In genomic region chr7:64541438-64542359, GRCh38 we compare ENCODE assay signal across 9 cellular contexts. TPM values are rescaled to one million over a fixed set of nuclear protein-coding genes. Genes with fewer than 3 reads are reported as not detected.
A peak's percentile ranks its signal among the peaks of the same experiment; 100 is the strongest.
DNase-seq lines count a peak whose midpoint lies in the region; ATAC-seq, FAIRE-seq and TF ChIP-seq lines count a peak whose summit lies in the region.
"Had no signal": no experiment of that assay in that cellular context is flagged by ENCODE, and none has a peak within 500 bp of the region (broad histone marks: within the 10 kb centered on the region; RNA-seq: fewer than 3 reads in every experiment).

No MANE protein-coding gene starts in this region.

- TF ChIP-seq POLR2A in NB4 (IDR thresholded peaks at IDR 0.05; ENCODE audit: extremely low read depth, insufficient read length) (no peak), lower leg skin (IDR thresholded peaks at IDR 0.05) (no peak)

- H3K27me3 Mint-ChIP-seq in mesothelial cell of epicardium (ENCODE audit: low read depth): no peaks in the 10 kb centered on the region

- H3K27ac Mint-ChIP-seq in mesothelial cell of epicardium: peak overlapping the region; percentile 73

- intact Hi-C loops in lower leg skin (cut with DNase I; ENCODE audit: low total_unique reads): no loop called here

- DNase-seq in COLO829 (ENCODE audit: low spot score) (peak; percentile 5), NB4 (ENCODE audit: low read depth) (peak; percentile 90), bronchial epithelial cell (ENCODE audit: low read depth) (peak; percentile 20), mesothelial cell of epicardium (ENCODE audit: low spot score in 2 of 2, unreplicated experiment in 2 of 2) (no peak), lower leg skin (ENCODE audit: low spot score in 2 of 2) (no peak), DMS 273 (lab: John Stamatoyannopoulos, UW; ENCODE audit: unreplicated experiment) (no peak)
- no peak for DNase-seq in effector memory CD4-positive, alpha-beta T cell
- DNase-seq: mucosa of descending colon had no signal

- H3K36me3 Mint-ChIP-seq in mesothelial cell of epicardium: peaks cover 29% of the 10 kb centered on the region

- H3K4me3 ChIP-seq in NB4 (ENCODE audit: low read depth, low read length) (no peak overlapping the region), bronchial epithelial cell (ENCODE audit: low read depth, low read length) (no peak overlapping the region), lower leg skin (ENCODE audit: low read depth, poor library complexity, severe bottlenecking) (no peak overlapping the region)
- H3K4me3 ChIP-seq in effector memory CD4-positive, alpha-beta T cell (ENCODE audit: insufficient read depth, low read depth, low read length, poor library complexity, severe bottlenecking): no peak overlapping the region
- H3K4me3 ChIP-seq: mucosa of descending colon had no signal

- H3K4me1 Mint-ChIP-seq in mesothelial cell of epicardium: peaks cover 6% of the 10 kb centered on the region

- H3K27ac ChIP-seq in effector memory CD4-positive, alpha-beta T cell (ENCODE audit: insufficient read depth, low read length, poor library complexity, severe bottlenecking): no peak overlapping the region

- WGBS in lower leg skin, 2 donors: 62 to 80% methylated on average over 5 of the region's 5 CpGs

- H3K27me3 ChIP-seq in bronchial epithelial cell (ENCODE audit: control insufficient read depth, insufficient read depth, low read length): no peaks in the 10 kb centered on the region
- no peaks in the 10 kb centered on the region for H3K27me3 ChIP-seq in effector memory CD4-positive, alpha-beta T cell (replicated peaks; ENCODE audit: control insufficient read depth, insufficient read depth, low read length, poor library complexity, severe bottlenecking)

- no peaks in the 10 kb centered on the region for H3K9me3 ChIP-seq in effector memory CD4-positive, alpha-beta T cell (ENCODE audit: control insufficient read depth, low read length)

- H3K9me3 Mint-ChIP-seq in mesothelial cell of epicardium: no peaks in the 10 kb centered on the region

- no peaks in the 10 kb centered on the region for H3K4me1 ChIP-seq in effector memory CD4-positive, alpha-beta T cell (ENCODE audit: control insufficient read depth, insufficient read depth, low read length, poor library complexity, severe bottlenecking)

- H3K36me3 ChIP-seq in bronchial epithelial cell (ENCODE audit: control insufficient read depth, insufficient read depth, low read length): peaks cover 2% of the 10 kb centered on the region
- H3K36me3 ChIP-seq in effector memory CD4-positive, alpha-beta T cell (ENCODE audit: control insufficient read depth, insufficient read depth, low read length): no peaks in the 10 kb centered on the region

- FAIRE-seq in bronchial epithelial cell (lab: Jason Lieb, UNC): no peak

- TF ChIP-seq CTCF in NB4 (IDR thresholded peaks at IDR 0.05; ENCODE audit: low read depth, low read length): no peak
- no peak for TF ChIP-seq CTCF in bronchial epithelial cell (IDR thresholded peaks at IDR 0.05; ENCODE audit: insufficient read depth, low read length, severe bottlenecking)
- TF ChIP-seq CTCF in mesothelial cell of epicardium (IDR thresholded peaks at IDR 0.05; ENCODE audit: unreplicated experiment): no peak
- TF ChIP-seq CTCF in lower leg skin (IDR thresholded peaks at IDR 0.05): no peak

- ATAC-seq in GM19467 (IDR thresholded peaks at IDR 0.05; ENCODE audit: unreplicated experiment): no peak
- ATAC-seq: mucosa of descending colon had no signal

- no peak overlapping the region for H3K4me3 Mint-ChIP-seq in mesothelial cell of epicardium

RNA-seq across cellular contexts. Expression of gene ZNF680, which starts 21.2 kb away (rescaled TPM):
- total RNA-seq in bronchial epithelial cell: 10.3 and 10.9 TPM in 2 replicates
- total RNA-seq in mesothelial cell of epicardium: 18.1 to 19.0 TPM (median 18.4 TPM) in 3 replicates
- total RNA-seq in lower leg skin: 1 to 10 TPM; 8.2 to 8.8 (median 8.5) TPM

Comparison
In these comparisons a context has a peak if more than half of its experiments do, and no peak if none do; other contexts are left out.
1. DNase-seq: peak in COLO829 (single experiment), NB4 (single experiment) and bronchial epithelial cell (single experiment); none in mesothelial cell of epicardium (0 of 2), effector memory CD4-positive, alpha-beta T cell (0 of 3), lower leg skin (0 of 2) and DMS 273 (single experiment).